17 cellular contexts compared by ENCODE assay signal in genomic region chr6:138031417-138031816, GRCh38.
"Had no signal": no experiment of that assay in that cellular context is flagged by ENCODE, and none has a peak within 500 bp of the region (broad histone marks: within the 10 kb centered on the region; RNA-seq: fewer than 3 reads in every experiment).

No MANE protein-coding gene starts in this region.

- DNase-seq: activated B cell treated with CpG ODN at 0.5 μM for 24 hours; activated CD4-positive, alpha-beta T cell treated with anti-CD3 and anti-CD28 coated beads, Interleukin-2, amount 10 ng/mL, durations not matched to agents 7 days and 5 days; activated naive CD4-positive, alpha-beta T cell treated with anti-CD3 and anti-CD28 coated beads for 36 hours; activated T-cell treated with anti-CD3 and anti-CD28 coated beads for 4 hours; effector memory CD8-positive, alpha-beta T cell; erythroblast; foreskin melanocyte; heart right ventricle; kidney glomerular epithelial cell; lower lobe of right lung; naive thymus-derived CD8-positive, alpha-beta T cell; posterior cingulate gyrus; right lobe of liver; stimulated activated CD4-positive, alpha-beta T cell treated with anti-CD3 and anti-CD28 coated beads, Interleukin-12 subunit alpha, Interleukin-12 subunit beta, amount 100 ng/mL, for 4 hours; stimulated activated naive CD4-positive, alpha-beta T cell; upper lobe of left lung had no signal

- H3K4me3 ChIP-seq: heart right ventricle, lower lobe of right lung, right lobe of liver, upper lobe of left lung had no signal

- H3K27ac ChIP-seq: lower lobe of right lung, neutrophil, right lobe of liver, upper lobe of left lung had no signal

- H3K9me3 ChIP-seq: heart right ventricle, lower lobe of right lung, neutrophil, right lobe of liver, upper lobe of left lung had no signal

- H3K36me3 ChIP-seq: heart right ventricle, lower lobe of right lung, neutrophil, right lobe of liver, upper lobe of left lung had no signal

- H3K4me1 ChIP-seq: lower lobe of right lung, right lobe of liver, upper lobe of left lung had no signal

- ATAC-seq: effector memory CD8-positive, alpha-beta T cell; lower lobe of right lung; naive thymus-derived CD8-positive, alpha-beta T cell; right lobe of liver had no signal

- H3K27me3 ChIP-seq: heart right ventricle, neutrophil, right lobe of liver, upper lobe of left lung had no signal
